In genomic region chr2:234954551-234954992, GRCh38 we compare ENCODE assay signal across 10 cellular contexts. TPM values are rescaled to one million over a fixed set of nuclear protein-coding genes. Genes with fewer than 3 reads are reported as not detected.
A peak's percentile ranks its signal among the peaks of the same experiment; 100 is the strongest.
DNase-seq lines count a peak whose midpoint lies in the region; ATAC-seq and TF ChIP-seq lines count a peak whose summit lies in the region.
"Had no signal": no experiment of that assay in that cellular context is flagged by ENCODE, and none has a peak within 500 bp of the region (broad histone marks: within the 10 kb centered on the region; RNA-seq: fewer than 3 reads in every experiment).

No MANE protein-coding gene starts in this region.

- no peak for TF ChIP-seq CTCF in upper lobe of left lung (IDR thresholded peaks at IDR 0.05)

- DNase-seq in activated effector memory CD4-positive, alpha-beta T cell treated with anti-CD3 and anti-CD28 coated beads, Interleukin-2, amount 50 U/mL, for 16 hours, result peak; percentile 28
- DNase-seq in activated effector memory CD4-positive, alpha-beta T cell treated with Interleukin-2 at 50 U/mL for 16 hours, result no peak
- DNase-seq in upper lobe of left lung, result no peak
- DNase-seq in stimulated activated CD4-positive, alpha-beta T cell treated with anti-CD3 and anti-CD28 coated beads, Interleukin-2, amount 100 ng/mL, for 48 hours, result no peak

- 25 to 28% methylated on average over 4 to 7 of the region's 8 CpGs for WGBS in mesodermal cell (ENCODE audit: insufficient coverage in 2 of 2), 2 experiments
- WGBS in upper lobe of left lung, 2 donors, result 38 to 66% methylated on average over 6 to 8 of the region's 8 CpGs

- peak overlapping the region; percentile 53 for H3K27ac ChIP-seq in mesodermal cell (ENCODE audit: low read depth, low read length, severe bottlenecking)
- peak overlapping the region; percentile 59 to 91 (median 87) for H3K27ac ChIP-seq in upper lobe of left lung
- H3K27ac ChIP-seq: tibial artery had no signal

- H3K4me1 ChIP-seq in endocrine pancreas (ENCODE audit: control insufficient read depth, insufficient read depth, low read length) (no peaks in the 10 kb centered on the region), mesodermal cell (ENCODE audit: control insufficient read depth, insufficient read depth, low read length, poor library complexity, severe bottlenecking) (peaks cover 57% of the 10 kb centered on the region), upper lobe of left lung (peaks cover 10 to 60% (median 21%) of the 10 kb centered on the region in 4 donors)

- ATAC-seq in upper lobe of left lung (ENCODE audit: low FRiP score in 2 of 2), result no peak
- ATAC-seq in GM18873 (IDR thresholded peaks at IDR 0.05; ENCODE audit: low FRiP score, unreplicated experiment), result no peak
- no peak for ATAC-seq in GM21619 (IDR thresholded peaks at IDR 0.05; ENCODE audit: unreplicated experiment)
- ATAC-seq: activated naive CD4-positive, alpha-beta T cell treated with anti-CD3 and anti-CD28 coated beads, Interleukin-2, amount 50 U/mL, for 72 hours had no signal

- H3K27me3 ChIP-seq in endocrine pancreas (ENCODE audit: control insufficient read depth, insufficient read depth, low read length), result no peaks in the 10 kb centered on the region
- peaks cover 0 to 3% (median 0%) of the 10 kb centered on the region in 4 donors for H3K27me3 ChIP-seq in upper lobe of left lung
- H3K27me3 ChIP-seq: tibial artery had no signal

- H3K36me3 ChIP-seq in endocrine pancreas (ENCODE audit: control insufficient read depth, insufficient read depth, low read length) (no peaks in the 10 kb centered on the region), mesodermal cell (ENCODE audit: control insufficient read depth, insufficient read depth, low read length) (peaks cover 53% of the 10 kb centered on the region), upper lobe of left lung (no peaks in the 10 kb centered on the region)
- H3K36me3 ChIP-seq: tibial artery had no signal

- H3K4me3 ChIP-seq in endocrine pancreas (ENCODE audit: control insufficient read depth, insufficient read depth, low read length) (peak overlapping the region; percentile 45), mesodermal cell (ENCODE audit: extremely low read depth, insufficient read depth, low read length, poor library complexity, severe bottlenecking) (peak overlapping the region; percentile 98), upper lobe of left lung (peak overlapping the region in 3 of 4 donors; percentile 67 to 90 (median 71))

- peak overlapping the region; percentile 44 for H3K9ac ChIP-seq in endocrine pancreas (ENCODE audit: control insufficient read depth, insufficient read depth, low read length)

- TF ChIP-seq POLR2A in upper lobe of left lung (IDR thresholded peaks at IDR 0.05), result no peak

- H3K9me3 ChIP-seq in endocrine pancreas (ENCODE audit: control insufficient read depth, low read length), result no peaks in the 10 kb centered on the region
- H3K9me3 ChIP-seq in mesodermal cell (ENCODE audit: control insufficient read depth, low read length), result no peaks in the 10 kb centered on the region
- H3K9me3 ChIP-seq in upper lobe of left lung, result no peaks in the 10 kb centered on the region
- H3K9me3 ChIP-seq: tibial artery had no signal

- no peak for TF ChIP-seq EP300 in upper lobe of left lung (IDR thresholded peaks at IDR 0.05)

RNA-seq across cellular contexts. Expression of gene SH3BP4, which starts 2.8 kb away (rescaled TPM):
- polyA plus RNA-seq in mesodermal cell (2013, experiment 1 of 2), result 48.9 TPM
- 52.4 TPM for polyA plus RNA-seq in mesodermal cell (2013, experiment 2 of 2)
- 10 to 100 TPM; 27.3 to 57.3 (median 33.4) TPM for total RNA-seq in upper lobe of left lung

Comparison
In these comparisons a context has a peak if more than half of its experiments do, and no peak if none do; other contexts are left out.
1. H3K4me3 ChIP-seq: peak in every context shown above with its lines; median percentile 98 in mesodermal cell; 71 in upper lobe of left lung; 45 in endocrine pancreas.